Comparison of ENCODE assay signal across 16 cellular contexts in genomic region chr20:51416532-51417244, GRCh38.
DNase-seq lines count a peak whose midpoint lies in the region; ATAC-seq and TF ChIP-seq lines count a peak whose summit lies in the region.
"Had no signal": no experiment of that assay in that cellular context is flagged by ENCODE, and none has a peak within 500 bp of the region (broad histone marks: within the 10 kb centered on the region; RNA-seq: fewer than 3 reads in every experiment).

No MANE protein-coding gene starts in this region.

- H3K9me3 ChIP-seq in Karpas-422 (ENCODE audit: low read length) (no peaks in the 10 kb centered on the region), skeletal muscle tissue (ENCODE audit: control insufficient read depth in 3 of 3, low read length in 3 of 3) (no peaks in the 10 kb centered on the region)
- H3K9me3 ChIP-seq: left lung, transverse colon had no signal

- no peaks in the 10 kb centered on the region for H3K9me3 Mint-ChIP-seq in activated T-cell treated with anti-CD3 and anti-CD28 coated beads, Interleukin-2, amount 50 U/mL, for 4 hours
- H3K9me3 Mint-ChIP-seq in activated naive CD8-positive, alpha-beta T cell treated with anti-CD3 and anti-CD28 coated beads, Interleukin-2, amount 50 U/mL, for 24 hours = no peaks in the 10 kb centered on the region

- H3K4me1 Mint-ChIP-seq in activated T-cell treated with anti-CD3 and anti-CD28 coated beads, Interleukin-2, amount 50 U/mL, for 4 hours (ENCODE audit: low read depth) = peaks cover 80% of the 10 kb centered on the region
- peaks cover 76% of the 10 kb centered on the region for H3K4me1 Mint-ChIP-seq in activated naive CD8-positive, alpha-beta T cell treated with anti-CD3 and anti-CD28 coated beads, Interleukin-2, amount 50 U/mL, for 24 hours

- no peak overlapping the region for H3K4me2 ChIP-seq in Karpas-422 (ENCODE audit: low read depth, low read length, poor library complexity, severe bottlenecking)

- H3K79me2 ChIP-seq in Karpas-422 (ENCODE audit: low read length) = peaks cover 43% of the 10 kb centered on the region

- H3K9me2 ChIP-seq in Karpas-422 (replicated peaks; ENCODE audit: insufficient read depth, low read length) = no peaks in the 10 kb centered on the region

- H3K27ac ChIP-seq in Karpas-422 (ENCODE audit: low read length) = 0 out of 2 replicates have a peak overlapping the region, but pooled peaks have one; percentile 26
- H3K27ac ChIP-seq in skeletal muscle tissue (ENCODE audit: low read depth, low read length) = peak overlapping the region; percentile 45
- no peak overlapping the region for H3K27ac ChIP-seq in foreskin keratinocyte
- H3K27ac ChIP-seq: left lung had no signal

- no peaks in the 10 kb centered on the region for H3K27me3 Mint-ChIP-seq in activated T-cell treated with anti-CD3 and anti-CD28 coated beads, Interleukin-2, amount 50 U/mL, for 4 hours (ENCODE audit: low read depth)
- no peaks in the 10 kb centered on the region for H3K27me3 Mint-ChIP-seq in activated naive CD8-positive, alpha-beta T cell treated with anti-CD3 and anti-CD28 coated beads, Interleukin-2, amount 50 U/mL, for 24 hours

- no peak overlapping the region for H2AFZ ChIP-seq in Karpas-422 (ENCODE audit: low read length)

- H3K4me1 ChIP-seq in Karpas-422 (ENCODE audit: low read length) (peaks cover 8% of the 10 kb centered on the region), skeletal muscle tissue (ENCODE audit: control insufficient read depth in 3 of 3, insufficient read depth in 3 of 3, low read length in 3 of 3) (peaks cover 16 to 23% (median 22%) of the 10 kb centered on the region in 3 donors), foreskin keratinocyte (no peaks in the 10 kb centered on the region)

- in situ Hi-C loops in KBM-7 (cut with MboI; ENCODE audit: low pct_unique_long_range_greater_than_20kb, low sequenced_read_pairs) = no loop called here

- H3K36me3 Mint-ChIP-seq in activated T-cell treated with anti-CD3 and anti-CD28 coated beads, Interleukin-2, amount 50 U/mL, for 4 hours (ENCODE audit: insufficient read depth) = peaks cover 30% of the 10 kb centered on the region
- peaks cover 37% of the 10 kb centered on the region for H3K36me3 Mint-ChIP-seq in activated naive CD8-positive, alpha-beta T cell treated with anti-CD3 and anti-CD28 coated beads, Interleukin-2, amount 50 U/mL, for 24 hours (ENCODE audit: low read depth)

- H3K36me3 ChIP-seq in Karpas-422 (ENCODE audit: insufficient read depth, low read length) (peaks cover 50% of the 10 kb centered on the region), skeletal muscle tissue (ENCODE audit: control insufficient read depth in 3 of 3, insufficient read depth in 3 of 3, low read length in 3 of 3) (no peaks in the 10 kb centered on the region)
- H3K36me3 ChIP-seq: left lung, transverse colon had no signal

- TF ChIP-seq CTCF in foreskin keratinocyte (conservative IDR thresholded peaks at IDR 0.05) = no peak

- peak overlapping the region; percentile 64 for H3K4me3 Mint-ChIP-seq in activated T-cell treated with anti-CD3 and anti-CD28 coated beads, Interleukin-2, amount 50 U/mL, for 4 hours
- H3K4me3 Mint-ChIP-seq in activated naive CD8-positive, alpha-beta T cell treated with anti-CD3 and anti-CD28 coated beads, Interleukin-2, amount 50 U/mL, for 24 hours = peak overlapping the region; percentile 12

- H4K20me1 ChIP-seq in Karpas-422 (ENCODE audit: insufficient read depth, low read depth, low read length) = no peaks in the 10 kb centered on the region

- ATAC-seq in activated T-cell treated with anti-CD3 and anti-CD28 coated beads, Interleukin-2, amount 50 U/mL, for 4 hours = peak in 1 of 2 donors; percentile 20
- ATAC-seq in activated naive CD8-positive, alpha-beta T cell treated with anti-CD3 and anti-CD28 coated beads, Interleukin-2, amount 50 U/mL, for 24 hours = no peak
- ATAC-seq in GM19328 (IDR thresholded peaks at IDR 0.05; ENCODE audit: unreplicated experiment) (no peak), foreskin keratinocyte (no peak)
- ATAC-seq: left lung had no signal

- H3K27me3 ChIP-seq in Karpas-422 (ENCODE audit: low read length) (no peaks in the 10 kb centered on the region), skeletal muscle tissue (ENCODE audit: control insufficient read depth in 3 of 3, insufficient read depth in 3 of 3, low read length in 3 of 3) (no peaks in the 10 kb centered on the region), foreskin keratinocyte (peaks cover 8% of the 10 kb centered on the region)
- H3K27me3 ChIP-seq: left lung, transverse colon had no signal

- no peak overlapping the region for H3K4me3 ChIP-seq in Karpas-422 (ENCODE audit: low read length)
- H3K4me3 ChIP-seq in skeletal muscle tissue (ENCODE audit: low read length in 3 of 3) = no peak overlapping the region
- H3K4me3 ChIP-seq: left lung, transverse colon had no signal

- H3K27ac Mint-ChIP-seq in activated naive CD8-positive, alpha-beta T cell treated with anti-CD3 and anti-CD28 coated beads, Interleukin-2, amount 50 U/mL, for 24 hours = peak overlapping the region; percentile 74

- DNase-seq in activated T-cell treated with anti-CD3 and anti-CD28 coated beads, Interleukin-2, amount 50 U/mL, for 4 hours = no peak
- no peak for DNase-seq in activated T-cell treated with anti-CD3 and anti-CD28 coated beads, Interleukin-2, amount 50 U/mL, for 48 hours
- DNase-seq in Karpas-422 (no peak), foreskin keratinocyte (no peak), KBM-7 (no peak)
- DNase-seq in activated naive CD8-positive, alpha-beta T cell treated with anti-CD3 and anti-CD28 coated beads, Interleukin-2, amount 50 U/mL, for 24 hours = no peak
- DNase-seq: ACHN; activated CD4-positive, CD25-positive, alpha-beta regulatory T cell treated with anti-CD3 and anti-CD28 coated beads, Interleukin-2, amount 50 U/mL, for 72 hours; activated effector memory CD4-positive, alpha-beta T cell treated with anti-CD3 and anti-CD28 coated beads, Interleukin-2, amount 50 U/mL, for 16 hours; Calu3; effector CD4-positive, alpha-beta T cell; left lung; stimulated activated CD4-positive, alpha-beta T cell treated with anti-CD3 and anti-CD28 coated beads, Interleukin-1b, Interleukin-23, amount 100 ng/mL, for 48 hours; transverse colon had no signal

- H3K9ac ChIP-seq in Karpas-422 (ENCODE audit: low read length) = no peak overlapping the region
- H3K9ac ChIP-seq in skeletal muscle tissue (ENCODE audit: low read depth in 1 of 3, low read length in 3 of 3) = peak overlapping the region in 1 of 3 donors; percentile 27
